ENCODE assay signal across 9 cellular contexts in genomic region chr2:230602562-230603230, GRCh38.
A peak's percentile ranks its signal among the peaks of the same experiment; 100 is the strongest.
DNase-seq lines count a peak whose midpoint lies in the region; TF ChIP-seq lines count a peak whose summit lies in the region.
"Had no signal": no experiment of that assay in that cellular context is flagged by ENCODE, and none has a peak within 500 bp of the region (broad histone marks: within the 10 kb centered on the region; RNA-seq: fewer than 3 reads in every experiment).

No MANE protein-coding gene starts in this region.

- TF ChIP-seq CTCF in foreskin fibroblast (IDR thresholded peaks at IDR 0.05; ENCODE audit: low read depth, low read length) = no peak
- no peak for TF ChIP-seq CTCF in prostate gland (IDR thresholded peaks at IDR 0.05)

- H3K9me2 ChIP-seq in Karpas-422 (replicated peaks; ENCODE audit: insufficient read depth, low read length) = no peaks in the 10 kb centered on the region

- WGBS in prostate gland = 62% methylated on average over 7 of the region's 7 CpGs

- peak overlapping the region; percentile 23 for H3K4me2 ChIP-seq in Karpas-422 (ENCODE audit: low read depth, low read length, poor library complexity, severe bottlenecking)

- intact Hi-C loops in prostate gland (cut with DNase I) = no loop called here

- H2AFZ ChIP-seq in Karpas-422 (ENCODE audit: low read length) = peak overlapping the region; percentile 81

- H3K4me1 ChIP-seq in Karpas-422 (ENCODE audit: low read length) (peaks cover 17% of the 10 kb centered on the region), prostate gland (replicated peaks) (no peaks in the 10 kb centered on the region)

- no peaks in the 10 kb centered on the region for H3K36me3 ChIP-seq in Karpas-422 (ENCODE audit: insufficient read depth, low read length)
- H3K36me3 ChIP-seq in prostate gland = no peaks in the 10 kb centered on the region

- H3K27me3 ChIP-seq in Karpas-422 (ENCODE audit: low read length) = no peaks in the 10 kb centered on the region
- no peaks in the 10 kb centered on the region for H3K27me3 ChIP-seq in prostate gland (replicated peaks; ENCODE audit: insufficient read depth)

- H3K9ac ChIP-seq in Karpas-422 (ENCODE audit: low read length) = no peak overlapping the region

- H3K4me3 ChIP-seq in Karpas-422 (ENCODE audit: low read length) = no peak overlapping the region
- no peak overlapping the region for H3K4me3 ChIP-seq in foreskin fibroblast (ENCODE audit: low read depth in 1 of 2, low read length in 2 of 2)
- H3K4me3 ChIP-seq in prostate gland = no peak overlapping the region
- H3K4me3 ChIP-seq: lung had no signal

- no peaks in the 10 kb centered on the region for H3K9me3 ChIP-seq in Karpas-422 (ENCODE audit: low read length)
- no peaks in the 10 kb centered on the region for H3K9me3 ChIP-seq in prostate gland

- TF ChIP-seq POLR2A in prostate gland (IDR thresholded peaks at IDR 0.05) = no peak

- peak; percentile 81 for DNase-seq in activated CD8-positive, alpha-beta memory T cell treated with anti-CD3 and anti-CD28 coated beads for 24 hours
- DNase-seq in activated CD8-positive, alpha-beta memory T cell treated with anti-CD3 and anti-CD28 coated beads, Interleukin-2, amount 50 U/mL, for 48 hours = no peak
- DNase-seq in Karpas-422 (peak; percentile 78), foreskin fibroblast (no peak), NCI-H526 (lab: John Stamatoyannopoulos, UW) (no peak), prostate gland (ENCODE audit: low spot score) (no peak)
- DNase-seq in activated naive CD4-positive, alpha-beta T cell treated with Interleukin-2 at 50 U/mL for 16 hours = peak; percentile 55
- peak; percentile 31 to 46 for DNase-seq in stimulated activated CD8-positive, alpha-beta memory T cell treated with anti-CD3 and anti-CD28 coated beads, Interleukin-15, amount 100 ng/mL, for 4 hours (ENCODE audit: low read depth in 2 of 2)

- no peaks in the 10 kb centered on the region for H4K20me1 ChIP-seq in Karpas-422 (ENCODE audit: insufficient read depth, low read depth, low read length)

- no peak overlapping the region for H3K27ac ChIP-seq in Karpas-422 (ENCODE audit: low read length)
- no peak overlapping the region for H3K27ac ChIP-seq in prostate gland

- no peaks in the 10 kb centered on the region for H3K79me2 ChIP-seq in Karpas-422 (ENCODE audit: low read length)

Comparison
In these comparisons a context has a peak if more than half of its experiments do, and no peak if none do; other contexts are left out.
1. DNase-seq: peak in activated CD8-positive, alpha-beta memory T cell treated with anti-CD3 and anti-CD28 coated beads for 24 hours (single experiment), Karpas-422 (single experiment), activated naive CD4-positive, alpha-beta T cell treated with Interleukin-2 at 50 U/mL for 16 hours (single experiment) and stimulated activated CD8-positive, alpha-beta memory T cell treated with anti-CD3 and anti-CD28 coated beads, Interleukin-15, amount 100 ng/mL, for 4 hours (2 of 2); none in activated CD8-positive, alpha-beta memory T cell treated with anti-CD3 and anti-CD28 coated beads, Interleukin-2, amount 50 U/mL, for 48 hours (single experiment), foreskin fibroblast (0 of 2), NCI-H526 (0 of 2) and prostate gland (single experiment).